33 cellular contexts compared by ENCODE assay signal in genomic region chr18:11607897-11608296, GRCh38. TPM values are rescaled to one million over a fixed set of nuclear protein-coding genes. Genes with fewer than 3 reads are reported as not detected.
DNase-seq lines count a peak whose midpoint lies in the region; TF ChIP-seq lines count a peak whose summit lies in the region.
"Had no signal": no experiment of that assay in that cellular context is flagged by ENCODE, and none has a peak within 500 bp of the region (broad histone marks: within the 10 kb centered on the region; RNA-seq: fewer than 3 reads in every experiment).

No MANE protein-coding gene starts in this region.

- no peak overlapping the region for H3K56ac ChIP-seq in mesendoderm (ENCODE audit: low read length)

- no CpG with 5 or more reads among the region's 2 CpGs for WGBS in mesendoderm (ENCODE audit: extremely low coverage, insufficient coverage, low lambda C conversion rate)

- DNase-seq in cardiac muscle cell (ENCODE audit: low read depth in 1 of 2, low spot score in 1 of 2), result peak; percentile 2 to 13
- no peak for DNase-seq in right atrium auricular region (ENCODE audit: low spot score)
- DNase-seq in choroid plexus epithelial cell (ENCODE audit: low read depth), result peak; percentile 6
- DNase-seq in mesendoderm, result peak; percentile 11
- DNase-seq in NOMO-1 treated with DMSO at 0.1 percent for 48 hours (lab: John Stamatoyannopoulos, UW; ENCODE audit: unreplicated experiment), result no peak
- DNase-seq in effector memory CD4-positive, alpha-beta T cell, result no peak
- no peak for DNase-seq in stimulated activated CD4-positive, alpha-beta T cell treated with anti-CD3 and anti-CD28 coated beads, Interleukin-1b, Interleukin-23, amount 100 ng/mL, for 48 hours
- DNase-seq in NAMALWA (ENCODE audit: low spot score), result no peak
- DNase-seq: 8988T; activated CD4-positive, alpha-beta memory T cell treated with anti-CD3 and anti-CD28 coated beads for 36 hours; activated CD8-positive, alpha-beta memory T cell treated with anti-CD3 and anti-CD28 coated beads, Interleukin-2, amount 50 U/mL, for 4 hours; activated naive CD4-positive, alpha-beta T cell treated with Interleukin-2 at 50 U/mL for 16 hours; CD4-positive, CD25-positive, alpha-beta regulatory T cell; glutamatergic neuron; islet precursor cell; KG1; left ventricle myocardium inferior; naive B cell; NCI-H2029 treated with DMSO at 0.1 percent for 48 hours; NCI-H2227 treated with DMSO at 0.1 percent for 48 hours; NCI-H526 treated with DMSO at 0.1 percent for 48 hours; psoas muscle; SHP77 treated with DMSO at 0.1 percent for 48 hours; small intestine; stimulated activated naive CD4-positive, alpha-beta T cell; upper lobe of right lung had no signal

- H3K9me3 ChIP-seq in cardiac muscle cell (ENCODE audit: low read depth) (no peaks in the 10 kb centered on the region), right atrium auricular region (no peaks in the 10 kb centered on the region)
- no peaks in the 10 kb centered on the region for H3K9me3 ChIP-seq in effector memory CD4-positive, alpha-beta T cell (ENCODE audit: control insufficient read depth, low read length)
- H3K9me3 ChIP-seq: left ventricle myocardium inferior, psoas muscle, upper lobe of right lung had no signal

- no peak overlapping the region for H3K23ac ChIP-seq in mesendoderm (ENCODE audit: low read length)

- H3K27ac ChIP-seq in cardiac muscle cell (no peak overlapping the region), right atrium auricular region (no peak overlapping the region), mesendoderm (ENCODE audit: low read depth, low read length) (no peak overlapping the region)
- no peak overlapping the region for H3K27ac ChIP-seq in effector memory CD4-positive, alpha-beta T cell (ENCODE audit: insufficient read depth, low read length, poor library complexity, severe bottlenecking)
- H3K27ac ChIP-seq: epithelial cell of prostate, left ventricle myocardium inferior, psoas muscle, upper lobe of right lung had no signal

- no peak for TF ChIP-seq CTCF in cardiac muscle cell (IDR thresholded peaks at IDR 0.05; ENCODE audit: low read depth, low read length)
- no peak for TF ChIP-seq CTCF in right atrium auricular region (IDR thresholded peaks at IDR 0.05)
- no peak for TF ChIP-seq CTCF in choroid plexus epithelial cell (conservative IDR thresholded peaks at IDR 0.05; ENCODE audit: low read depth, low read length)

- H4K8ac ChIP-seq in mesendoderm (ENCODE audit: low read depth, low read length), result no peak overlapping the region

- no peak overlapping the region for H2AK5ac ChIP-seq in mesendoderm (ENCODE audit: low read length)

- no peak overlapping the region for H3K4me2 ChIP-seq in mesendoderm (ENCODE audit: low read length)

- no peak overlapping the region for H2BK15ac ChIP-seq in mesendoderm (replicated peaks; ENCODE audit: low read depth)

- no peaks in the 10 kb centered on the region for H3K4me1 ChIP-seq in cardiac muscle cell (ENCODE audit: low read depth)
- no peaks in the 10 kb centered on the region for H3K4me1 ChIP-seq in right atrium auricular region
- H3K4me1 ChIP-seq in mesendoderm (ENCODE audit: control insufficient read depth, low read depth, low read length), result no peaks in the 10 kb centered on the region
- no peaks in the 10 kb centered on the region for H3K4me1 ChIP-seq in effector memory CD4-positive, alpha-beta T cell (ENCODE audit: control insufficient read depth, insufficient read depth, low read length, poor library complexity, severe bottlenecking)
- H3K4me1 ChIP-seq: left ventricle myocardium inferior, psoas muscle, upper lobe of right lung had no signal

- H3K4ac ChIP-seq in mesendoderm (ENCODE audit: low read depth, low read length), result no peak overlapping the region

- H3K36me3 ChIP-seq in cardiac muscle cell (no peaks in the 10 kb centered on the region), right atrium auricular region (no peaks in the 10 kb centered on the region), mesendoderm (ENCODE audit: control insufficient read depth, insufficient read depth, low read length) (no peaks in the 10 kb centered on the region)
- no peaks in the 10 kb centered on the region for H3K36me3 ChIP-seq in effector memory CD4-positive, alpha-beta T cell (ENCODE audit: control insufficient read depth, insufficient read depth, low read length)
- H3K36me3 ChIP-seq: left ventricle myocardium inferior, upper lobe of right lung had no signal

- H3K79me1 ChIP-seq in mesendoderm (ENCODE audit: low read length), result no peaks in the 10 kb centered on the region

- peak overlapping the region; percentile 51 for H3K18ac ChIP-seq in mesendoderm (ENCODE audit: low read length)

- no peak overlapping the region for H2BK120ac ChIP-seq in mesendoderm (ENCODE audit: low read depth, low read length)

- no peak overlapping the region for H3K9ac ChIP-seq in mesendoderm (ENCODE audit: low read length)

- H3K4me3 ChIP-seq in cardiac muscle cell (no peak overlapping the region), right atrium auricular region (no peak overlapping the region), choroid plexus epithelial cell (ENCODE audit: low read depth, low read length) (no peak overlapping the region), mesendoderm (ENCODE audit: low read length) (no peak overlapping the region)
- H3K4me3 ChIP-seq in effector memory CD4-positive, alpha-beta T cell (ENCODE audit: insufficient read depth, low read depth, low read length, poor library complexity, severe bottlenecking), result no peak overlapping the region
- H3K4me3 ChIP-seq: left ventricle myocardium inferior, psoas muscle, upper lobe of right lung had no signal

- no peaks in the 10 kb centered on the region for H3K79me2 ChIP-seq in mesendoderm (ENCODE audit: control insufficient read depth, insufficient read depth, low read length)

- no peak overlapping the region for H2BK5ac ChIP-seq in mesendoderm (ENCODE audit: low read length)

- H3K27me3 ChIP-seq in cardiac muscle cell (no peaks in the 10 kb centered on the region), right atrium auricular region (no peaks in the 10 kb centered on the region), mesendoderm (ENCODE audit: insufficient read depth, low read length, poor library complexity) (no peaks in the 10 kb centered on the region)
- H3K27me3 ChIP-seq in effector memory CD4-positive, alpha-beta T cell (replicated peaks; ENCODE audit: control insufficient read depth, insufficient read depth, low read length, poor library complexity, severe bottlenecking), result no peaks in the 10 kb centered on the region
- H3K27me3 ChIP-seq: upper lobe of right lung had no signal

- H4K5ac ChIP-seq in mesendoderm (ENCODE audit: low read length), result no peak overlapping the region

RNA-seq across cellular contexts. Expression of gene SLC35G4, which starts 1.5 kb away (rescaled TPM):
- total RNA-seq in cardiac muscle cell (not detected in 2 replicates), right atrium auricular region (not detected)
- polyA plus RNA-seq in cardiac muscle cell, result not detected in 2 replicates
- not detected for polyA plus RNA-seq in mesendoderm (2013, experiment 1 of 2)
- polyA plus RNA-seq in mesendoderm (2013, experiment 2 of 2), result not detected
- total RNA-seq: activated CD4-positive, alpha-beta memory T cell treated with anti-CD3 and anti-CD28 coated beads for 36 hours; CD4-positive, CD25-positive, alpha-beta regulatory T cell; H4; HT1080; left ventricle myocardium inferior; MCF 10A; mesenteric fat pad; psoas muscle; T-helper 2 cell treated with Interferon-gamma antibody and Interleukin-4, amounts not matched to agents 100 ng/mL and 5 ng/mL, for 36 hours; upper lobe of right lung had no signal
- polyA plus RNA-seq: adipose tissue; CD4-positive, CD25-positive, alpha-beta regulatory T cell; psoas muscle; small intestine had no signal

Comparison
In these comparisons a context has a peak if more than half of its experiments do, and no peak if none do; other contexts are left out.
1. DNase-seq: peak in cardiac muscle cell (2 of 2), choroid plexus epithelial cell (single experiment) and mesendoderm (single experiment); none in right atrium auricular region (single experiment), NOMO-1 treated with DMSO at 0.1 percent for 48 hours (single experiment), effector memory CD4-positive, alpha-beta T cell (0 of 3), stimulated activated CD4-positive, alpha-beta T cell treated with anti-CD3 and anti-CD28 coated beads, Interleukin-1b, Interleukin-23, amount 100 ng/mL, for 48 hours (single experiment) and NAMALWA (single experiment).